In genomic region chr19:18589380-18590272, GRCh38 we compare ENCODE assay signal across 8 cellular contexts. TPM values are rescaled to one million over a fixed set of nuclear protein-coding genes. Genes with fewer than 3 reads are reported as not detected.
DNase-seq lines count a peak whose midpoint lies in the region; ATAC-seq lines count a peak whose summit lies in the region.

No MANE protein-coding gene starts in this region.

- peak; percentile 53 to 60 (median 59) for DNase-seq in stimulated activated CD4-positive, alpha-beta T cell treated with anti-CD3 and anti-CD28 coated beads, Interleukin-12 subunit alpha, Interleukin-12 subunit beta, amount 100 ng/mL, for 48 hours (ENCODE audit: low read depth in 2 of 3, low spot score in 1 of 3)
- no peak for DNase-seq in stimulated activated CD4-positive, alpha-beta T cell treated with anti-CD3 and anti-CD28 coated beads, Interleukin-12 subunit alpha, Interleukin-12 subunit beta, amount 100 ng/mL, for 4 hours
- peak; percentile 95 for DNase-seq in NCI-H2171 treated with DMSO at 0.1 percent for 48 hours (lab: John Stamatoyannopoulos, UW)
- DNase-seq in activated CD4-positive, alpha-beta T cell treated with anti-CD3 and anti-CD28 coated beads for 1 hour, result peak; percentile 56
- peak; percentile 77 to 80 for DNase-seq in lung microvascular endothelial cell (ENCODE audit: low read depth in 2 of 2)
- DNase-seq in stimulated activated CD8-positive, alpha-beta memory T cell treated with anti-CD3 and anti-CD28 coated beads, Interleukin-7, amount 100 ng/mL, for 4 hours (ENCODE audit: low read depth in 2 of 2), result peak; percentile 21 to 59

- no peaks in the 10 kb centered on the region for H3K36me3 ChIP-seq in ectodermal cell (ENCODE audit: control insufficient read depth, insufficient read depth, low read length)

- peak overlapping the region; percentile 93 for H3K4me3 ChIP-seq in ectodermal cell (ENCODE audit: insufficient read depth, low read depth, low read length)

- H3K27me3 ChIP-seq in ectodermal cell (ENCODE audit: control insufficient read depth, insufficient read depth, low read length, poor library complexity, severe bottlenecking), result peaks cover 11% of the 10 kb centered on the region

- 0% methylated on average over 52 of the region's 52 CpGs for WGBS in ectodermal cell, 2 experiments

- H3K9me3 ChIP-seq in ectodermal cell (ENCODE audit: control insufficient read depth, low read length), result no peaks in the 10 kb centered on the region

- H3K4me1 ChIP-seq in ectodermal cell (ENCODE audit: control insufficient read depth, insufficient read depth, low read length), result peaks cover 5% of the 10 kb centered on the region

- H3K27ac ChIP-seq in ectodermal cell (ENCODE audit: insufficient read depth, low read depth, low read length, poor library complexity, severe bottlenecking), result peak overlapping the region; percentile 91

- ATAC-seq in HG02943 (IDR thresholded peaks at IDR 0.05; ENCODE audit: low read depth, unreplicated experiment), result peak; percentile 22

RNA-seq across cellular contexts. Expression of gene REX1BD, which starts 1.0 kb away (rescaled TPM):
- polyA plus RNA-seq in ectodermal cell (2013, experiment 1 of 4), result 45.2 TPM
- polyA plus RNA-seq in ectodermal cell (2013, experiment 2 of 4), result 45.0 TPM
- polyA plus RNA-seq in ectodermal cell (2013, experiment 3 of 4), result 53.0 TPM
- 50.5 TPM for polyA plus RNA-seq in ectodermal cell (2013, experiment 4 of 4)
- total RNA-seq in lung microvascular endothelial cell, result 43.3 and 53.8 TPM in 2 replicates

RNA-seq across cellular contexts. Expression of gene CRLF1, which starts 17.0 kb away (rescaled TPM):
- polyA plus RNA-seq in ectodermal cell (2013, experiment 1 of 4), result 0.59 TPM
- polyA plus RNA-seq in ectodermal cell (2013, experiment 2 of 4), result 0.36 TPM
- 0.53 TPM for polyA plus RNA-seq in ectodermal cell (2013, experiment 3 of 4)
- 1.3 TPM for polyA plus RNA-seq in ectodermal cell (2013, experiment 4 of 4)
- total RNA-seq in lung microvascular endothelial cell, result not detected in 2 replicates

RNA-seq across cellular contexts. Expression of gene UBA52, which starts 18.0 kb away (rescaled TPM):
- 990 TPM for polyA plus RNA-seq in ectodermal cell (2013, experiment 1 of 4)
- 1,124 TPM for polyA plus RNA-seq in ectodermal cell (2013, experiment 2 of 4)
- 1,252 TPM for polyA plus RNA-seq in ectodermal cell (2013, experiment 3 of 4)
- 1,383 TPM for polyA plus RNA-seq in ectodermal cell (2013, experiment 4 of 4)
- total RNA-seq in lung microvascular endothelial cell, result 955 and 1,121 TPM in 2 replicates

RNA-seq across cellular contexts. Expression of gene TMEM59L, which starts 23.0 kb away (rescaled TPM):
- 4.4 TPM for polyA plus RNA-seq in ectodermal cell (2013, experiment 1 of 4)
- polyA plus RNA-seq in ectodermal cell (2013, experiment 2 of 4), result 5.2 TPM
- 4.4 TPM for polyA plus RNA-seq in ectodermal cell (2013, experiment 3 of 4)
- polyA plus RNA-seq in ectodermal cell (2013, experiment 4 of 4), result 6.4 TPM
- not detected in 2 replicates for total RNA-seq in lung microvascular endothelial cell

RNA-seq across cellular contexts. Expression of gene KXD1, which starts 32.0 kb away (rescaled TPM):
- 135 TPM for polyA plus RNA-seq in ectodermal cell (2013, experiment 1 of 4)
- 127 TPM for polyA plus RNA-seq in ectodermal cell (2013, experiment 2 of 4)
- polyA plus RNA-seq in ectodermal cell (2013, experiment 3 of 4), result 127 TPM
- 142 TPM for polyA plus RNA-seq in ectodermal cell (2013, experiment 4 of 4)
- 39.5 and 53.4 TPM in 2 replicates for total RNA-seq in lung microvascular endothelial cell
